ENCODE assay signal across 22 cellular contexts in genomic region chr4:106270708-106271107, GRCh38.
"Had no signal": no experiment of that assay in that cellular context is flagged by ENCODE, and none has a peak within 500 bp of the region (broad histone marks: within the 10 kb centered on the region; RNA-seq: fewer than 3 reads in every experiment).

No MANE protein-coding gene starts in this region.

- FAIRE-seq: HTR-8/SVneo, K562, RCC 7860 had no signal

- ATAC-seq: K562, SK-N-SH treated with all-trans-retinoic acid at 6 μM for 48 hours had no signal

- H3K4me2 ChIP-seq: KMS-11 had no signal

- H3K27ac ChIP-seq: HL-60, KMS-11 had no signal

- H3K9ac ChIP-seq: KMS-11 had no signal

- H3K4me3 ChIP-seq: K562 had no signal

- DNase-seq: Kasumi-1, NCI-H1092, NCI-H1105 treated with DMSO at 0.1 percent for 48 hours, NCI-H1417 treated with DMSO at 0.1 percent for 48 hours, NCI-H187, NCI-H2029, NCI-H2081 treated with DMSO at 0.1 percent for 48 hours, NCI-H2171, NCI-H226, NCI-H446, NCI-H510A, NCI-H524 treated with DMSO at 0.1 percent for 48 hours, NCI-H69, NCI-H774, Right ventricle myocardium superior, RPMI8226 had no signal
